In the genomic region with DNA sequence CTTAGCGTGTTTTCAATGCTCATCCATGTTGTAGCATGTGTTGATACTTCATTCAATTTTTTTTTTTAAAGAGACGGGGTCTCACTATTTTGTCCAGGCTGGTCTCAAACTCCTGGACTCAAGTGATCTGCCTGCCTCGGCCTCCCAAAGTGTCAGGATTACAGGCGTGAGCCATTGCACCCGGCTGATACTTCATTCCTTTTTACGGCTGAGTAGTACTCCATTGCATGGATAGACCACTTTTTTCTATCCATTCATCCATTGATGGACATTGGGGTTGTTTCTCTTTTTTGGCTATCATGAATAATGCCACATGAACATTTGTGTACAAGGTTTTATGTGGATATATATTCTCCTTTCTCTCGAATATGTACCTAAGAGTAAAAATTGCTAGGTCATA, we compare ENCODE assay signal across 9 cellular contexts. TPM values are rescaled to one million over a fixed set of nuclear protein-coding genes. Genes with fewer than 3 reads are reported as not detected.
DNase-seq lines count a peak whose midpoint lies in the region; ATAC-seq and TF ChIP-seq lines count a peak whose summit lies in the region.
"Had no signal": no experiment of that assay in that cellular context is flagged by ENCODE, and none has a peak within 500 bp of the region (broad histone marks: within the 10 kb centered on the region; RNA-seq: fewer than 3 reads in every experiment).

No MANE protein-coding gene starts in this region.

- TF ChIP-seq POLR2A in breast epithelium (IDR thresholded peaks at IDR 0.05) = no peak
- no peak for TF ChIP-seq POLR2A in uterus (IDR thresholded peaks at IDR 0.05)

- no peaks in the 10 kb centered on the region for H3K36me3 ChIP-seq in breast epithelium
- H3K36me3 ChIP-seq in uterus = no peaks in the 10 kb centered on the region
- H3K36me3 ChIP-seq: neural progenitor cell had no signal

- POLR2A ChIA-PET in MCF 10A (lab: Yijun Ruan, JAX) = interaction anchor here (0.7 kb wide), 1 partner anchor 10 kb away, joined by 3 read pairs; no protein-coding TSS in a partner anchor
- POLR2A ChIA-PET in activated CD8-positive, alpha-beta T cell treated with anti-CD3 and anti-CD28 coated beads for 36 hours (lab: Charles Lee) = interaction anchor here (0.6 kb wide), 1 partner anchor 125 kb away, joined by 3 read pairs; no protein-coding TSS in a partner anchor

- CTCF ChIA-PET in MCF 10A (lab: Yijun Ruan, JAX) = no interaction called here
- CTCF ChIA-PET in activated CD8-positive, alpha-beta T cell treated with anti-CD3 and anti-CD28 coated beads for 36 hours (lab: Charles Lee) = no interaction called here

- H3K4me3 ChIP-seq in breast epithelium (no peak overlapping the region), uterus (peak overlapping the region in 1 of 2 donors; percentile 46)

- H3K9me3 ChIP-seq in breast epithelium = no peaks in the 10 kb centered on the region
- no peaks in the 10 kb centered on the region for H3K9me3 ChIP-seq in uterus

- H3K27me3 ChIP-seq in breast epithelium (no peaks in the 10 kb centered on the region), layer of hippocampus (ENCODE audit: control insufficient read depth, insufficient read depth, low read length) (no peaks in the 10 kb centered on the region), uterus (no peaks in the 10 kb centered on the region)
- H3K27me3 ChIP-seq: neural progenitor cell had no signal

- H3K36me3 Mint-ChIP-seq in MCF 10A (ENCODE audit: insufficient read depth, unreplicated experiment) = no peaks in the 10 kb centered on the region
- peaks cover 5% of the 10 kb centered on the region for H3K36me3 Mint-ChIP-seq in activated CD8-positive, alpha-beta T cell treated with anti-CD3 and anti-CD28 coated beads for 36 hours (ENCODE audit: low read depth)
- H3K36me3 Mint-ChIP-seq: neural progenitor cell had no signal

- intact Hi-C loops in MCF 10A (cut with micrococcal nuclease) = loop anchor here (2.0 kb wide), 1 partner anchor 51 kb away; no protein-coding TSS in a partner anchor
- intact Hi-C loops in breast epithelium (cut with DNase I; ENCODE audit: low total_unique reads) = no loop called here
- intact Hi-C loops in activated CD8-positive, alpha-beta T cell treated with anti-CD3 and anti-CD28 coated beads for 36 hours (cut with micrococcal nuclease) = loop anchor here (5.0 kb wide), 1 partner anchor 78 kb away; the partner anchor contains the start of gene P2RX4
- intact Hi-C loops in uterus (cut with DNase I; ENCODE audit: low total_unique reads) = no loop called here

- H3K27ac Mint-ChIP-seq in MCF 10A (ENCODE audit: low read depth, unreplicated experiment) = peak overlapping the region; percentile 70
- peak overlapping the region; percentile 78 for H3K27ac Mint-ChIP-seq in activated CD8-positive, alpha-beta T cell treated with anti-CD3 and anti-CD28 coated beads for 36 hours
- H3K27ac Mint-ChIP-seq: neural progenitor cell had no signal

- TF ChIP-seq CTCF in MCF 10A (IDR thresholded peaks at IDR 0.05; ENCODE audit: unreplicated experiment) (no peak), breast epithelium (IDR thresholded peaks at IDR 0.05) (no peak), uterus (IDR thresholded peaks at IDR 0.05) (no peak)
- TF ChIP-seq CTCF in activated CD8-positive, alpha-beta T cell treated with anti-CD3 and anti-CD28 coated beads for 36 hours (IDR thresholded peaks at IDR 0.05) = no peak

- peaks cover 15% of the 10 kb centered on the region for H3K27me3 Mint-ChIP-seq in MCF 10A (ENCODE audit: insufficient read depth, unreplicated experiment)
- H3K27me3 Mint-ChIP-seq in activated CD8-positive, alpha-beta T cell treated with anti-CD3 and anti-CD28 coated beads for 36 hours = no peaks in the 10 kb centered on the region

- H3K4me1 ChIP-seq in breast epithelium (peaks cover 3 to 4% of the 10 kb centered on the region in 2 donors), uterus (no peaks in the 10 kb centered on the region)

- BruUV-seq in MCF 10A (replicated peaks; lab: Mats Ljungman, UMichigan) = no TSS peak

- H3K4me3 Mint-ChIP-seq in MCF 10A (ENCODE audit: unreplicated experiment) = peak overlapping the region; percentile 63
- H3K4me3 Mint-ChIP-seq in activated CD8-positive, alpha-beta T cell treated with anti-CD3 and anti-CD28 coated beads for 36 hours = peak overlapping the region; percentile 79
- H3K4me3 Mint-ChIP-seq: neural progenitor cell had no signal

- H3K4me1 Mint-ChIP-seq in MCF 10A (ENCODE audit: insufficient read depth, unreplicated experiment) = peaks cover 30% of the 10 kb centered on the region
- peaks cover 52% of the 10 kb centered on the region for H3K4me1 Mint-ChIP-seq in activated CD8-positive, alpha-beta T cell treated with anti-CD3 and anti-CD28 coated beads for 36 hours (ENCODE audit: low read depth)

- no peak for ATAC-seq in activated CD8-positive, alpha-beta T cell treated with anti-CD3 and anti-CD28 coated beads for 36 hours
- ATAC-seq in GM19463 (IDR thresholded peaks at IDR 0.05; ENCODE audit: unreplicated experiment) = no peak

- peak overlapping the region in 1 of 2 donors; percentile 80 for H3K27ac ChIP-seq in breast epithelium
- peak overlapping the region; percentile 95 for H3K27ac ChIP-seq in layer of hippocampus (ENCODE audit: low read depth, low read length)
- peak overlapping the region; percentile 72 to 77 for H3K27ac ChIP-seq in uterus
- H3K27ac ChIP-seq: neural progenitor cell had no signal

- DNase-seq in MCF 10A (ENCODE audit: unreplicated experiment) (no peak), breast epithelium (ENCODE audit: low spot score in 2 of 2) (no peak), uterus (no peak), pons (ENCODE audit: low spot score) (no peak)
- DNase-seq in activated CD8-positive, alpha-beta T cell treated with anti-CD3 and anti-CD28 coated beads for 36 hours = no peak
- DNase-seq in activated CD4-positive, CD25-positive, alpha-beta regulatory T cell treated with anti-CD3 and anti-CD28 coated beads, Interleukin-2, amount 50 U/mL, for 72 hours = no peak

- peaks cover 7% of the 10 kb centered on the region for H3K9me3 Mint-ChIP-seq in MCF 10A (ENCODE audit: unreplicated experiment)
- H3K9me3 Mint-ChIP-seq in activated CD8-positive, alpha-beta T cell treated with anti-CD3 and anti-CD28 coated beads for 36 hours = peaks cover 3% of the 10 kb centered on the region
- H3K9me3 Mint-ChIP-seq: neural progenitor cell had no signal

RNA-seq across cellular contexts. Expression of gene P2RX7, which starts 1.2 kb away (rescaled TPM):
- total RNA-seq in MCF 10A (2022) (0.68 and 1.3 TPM in 2 replicates), breast epithelium (1 to 10 TPM; 3.8 to 8.5 (median 3.9) TPM), uterus (1 to 10 TPM; 1.0 to 7.7 (median 3.1) TPM)
- total RNA-seq in activated CD8-positive, alpha-beta T cell treated with anti-CD3 and anti-CD28 coated beads for 36 hours = 1 to 10 TPM; 3.6 to 4.7 TPM

Comparison
In these comparisons a context has a peak if more than half of its experiments do, and no peak if none do; other contexts are left out.
1. intact Hi-C loops: an anchor here in MCF 10A (2.0 kb wide) and activated CD8-positive, alpha-beta T cell treated with anti-CD3 and anti-CD28 coated beads for 36 hours (5.0 kb wide); none called in breast epithelium and uterus.